13 cellular contexts compared by ENCODE assay signal in genomic region chr7:30091431-30092386, GRCh38. TPM values are rescaled to one million over a fixed set of nuclear protein-coding genes. Genes with fewer than 3 reads are reported as not detected.
A peak's percentile ranks its signal among the peaks of the same experiment; 100 is the strongest.
DNase-seq lines count a peak whose midpoint lies in the region; ATAC-seq and TF ChIP-seq lines count a peak whose summit lies in the region.
"Had no signal": no experiment of that assay in that cellular context is flagged by ENCODE, and none has a peak within 500 bp of the region (broad histone marks: within the 10 kb centered on the region; RNA-seq: fewer than 3 reads in every experiment).

No MANE protein-coding gene starts in this region.

- no peak overlapping the region for H3K18ac ChIP-seq in H9 (ENCODE audit: insufficient read length, low read depth, low read length)

- no peaks in the 10 kb centered on the region for H3K9me2 ChIP-seq in GM23248 (ENCODE audit: insufficient read depth)

- TF ChIP-seq CTCF in left ventricle myocardium inferior (IDR thresholded peaks at IDR 0.05; ENCODE audit: borderline replicate concordance) (no peak), smooth muscle cell (IDR thresholded peaks at IDR 0.05; ENCODE audit: borderline replicate concordance, insufficient read depth, poor library complexity, severe bottlenecking) (no peak), progenitor cell of endocrine pancreas (IDR thresholded peaks at IDR 0.05; ENCODE audit: unreplicated experiment) (no peak), H9 (conservative IDR thresholded peaks at IDR 0.05) (no peak)

- H2BK12ac ChIP-seq in H9 (ENCODE audit: insufficient read length, low read depth, low read length): no peak overlapping the region

- H2BK20ac ChIP-seq in H9 (ENCODE audit: low read depth, low read length, poor library complexity, severe bottlenecking): no peak overlapping the region

- H3K4me3 Mint-ChIP-seq in progenitor cell of endocrine pancreas (ENCODE audit: low read depth) (no peak overlapping the region), H9 (no peak overlapping the region)
- H3K4me3 Mint-ChIP-seq: activated naive CD8-positive, alpha-beta T cell treated with anti-CD3 and anti-CD28 coated beads for 36 hours had no signal

- H3K27me3 Mint-ChIP-seq in progenitor cell of endocrine pancreas: no peaks in the 10 kb centered on the region
- H3K27me3 Mint-ChIP-seq in H9 (ENCODE audit: low read depth): no peaks in the 10 kb centered on the region
- H3K27me3 Mint-ChIP-seq: activated naive CD8-positive, alpha-beta T cell treated with anti-CD3 and anti-CD28 coated beads for 36 hours had no signal

- H3K9me3 ChIP-seq in GM23248 (ENCODE audit: low read depth) (no peaks in the 10 kb centered on the region), left ventricle myocardium inferior (replicated peaks) (peaks cover 4% of the 10 kb centered on the region), smooth muscle cell (replicated peaks; ENCODE audit: low read depth) (no peaks in the 10 kb centered on the region), H9 (ENCODE audit: control insufficient read depth, low read depth, low read length) (no peaks in the 10 kb centered on the region)
- H3K9me3 ChIP-seq: esophagus squamous epithelium had no signal

- no peak overlapping the region for H2BK5ac ChIP-seq in H9 (ENCODE audit: insufficient read length, low read length)

- H3K4me3 ChIP-seq in GM23248 (peak overlapping the region; percentile 41), left ventricle myocardium inferior (no peak overlapping the region), smooth muscle cell (no peak overlapping the region)
- H3K4me3 ChIP-seq: esophagus squamous epithelium, SK-N-MC had no signal

- H3K27ac ChIP-seq in GM23248: peak overlapping the region; percentile 83
- peak overlapping the region; percentile 38 for H3K27ac ChIP-seq in left ventricle myocardium inferior (replicated peaks)
- peak overlapping the region; percentile 32 for H3K27ac ChIP-seq in smooth muscle cell (ENCODE audit: low read depth)
- H3K27ac ChIP-seq in H9 (ENCODE audit: insufficient read length, low read depth, low read length): no peak overlapping the region
- H3K27ac ChIP-seq: SK-N-MC had no signal

- H3K4me2 ChIP-seq in GM23248 (ENCODE audit: unreplicated experiment) (peak overlapping the region; percentile 73), smooth muscle cell (no peak overlapping the region), H9 (ENCODE audit: insufficient read depth, insufficient read length, low read length) (no peak overlapping the region)

- peaks cover 36% of the 10 kb centered on the region for H3F3A ChIP-seq in GM23248 (ENCODE audit: insufficient read depth)
- no peaks in the 10 kb centered on the region for H3F3A ChIP-seq in smooth muscle cell (ENCODE audit: low read depth)

- H2BK15ac ChIP-seq in H9 (ENCODE audit: low read depth, low read length): no peak overlapping the region

- no peak overlapping the region for H2AK5ac ChIP-seq in H9 (ENCODE audit: insufficient read length, low read length)

- H3K36me3 Mint-ChIP-seq in progenitor cell of endocrine pancreas (ENCODE audit: insufficient read depth) (peaks cover 35% of the 10 kb centered on the region), H9 (ENCODE audit: insufficient read depth in 1 of 3, low read depth in 3 of 3) (peaks cover 11 to 25% (median 13%) of the 10 kb centered on the region in 3 experiments)

- no peak overlapping the region for H4K5ac ChIP-seq in H9 (ENCODE audit: insufficient read length, low read depth, low read length)

- no peak overlapping the region for H2BK120ac ChIP-seq in H9 (ENCODE audit: low read depth, low read length, poor library complexity, severe bottlenecking)

- H3K23me2 ChIP-seq in H9 (ENCODE audit: insufficient read length, low read depth, low read length, poor library complexity, severe bottlenecking): no peaks in the 10 kb centered on the region

- H3K4me1 Mint-ChIP-seq in progenitor cell of endocrine pancreas (ENCODE audit: low read depth) (no peaks in the 10 kb centered on the region), H9 (peaks cover 9% of the 10 kb centered on the region in 2 experiments)
- H3K4me1 Mint-ChIP-seq: activated naive CD8-positive, alpha-beta T cell treated with anti-CD3 and anti-CD28 coated beads for 36 hours had no signal

- no peak overlapping the region for H3T11ph ChIP-seq in H9 (ENCODE audit: low read length)

- no peak for ATAC-seq in GM21723 (IDR thresholded peaks at IDR 0.05; ENCODE audit: unreplicated experiment)

- H3K4ac ChIP-seq in H9 (ENCODE audit: low read depth, low read length): no peak overlapping the region

- H3K79me1 ChIP-seq in H9 (ENCODE audit: insufficient read depth, low read depth, low read length, poor library complexity, severe bottlenecking): no peaks in the 10 kb centered on the region

- H3K27ac Mint-ChIP-seq in progenitor cell of endocrine pancreas: no peak overlapping the region
- no peak overlapping the region for H3K27ac Mint-ChIP-seq in H9
- H3K27ac Mint-ChIP-seq: activated naive CD8-positive, alpha-beta T cell treated with anti-CD3 and anti-CD28 coated beads for 36 hours had no signal

- no peak overlapping the region for H4K91ac ChIP-seq in H9 (ENCODE audit: insufficient read length, low read depth, low read length)

- H2AFZ ChIP-seq in GM23248 (peak overlapping the region; percentile 18; the same call in 1 of the 2 replicates), smooth muscle cell (ENCODE audit: low read depth) (no peak overlapping the region), H9 (ENCODE audit: low read length) (no peak overlapping the region)

- DNase-seq in GM23248 (peak; percentile 88), amniotic stem cell (lab: John Stamatoyannopoulos, UW) (peak; percentile 43), left ventricle myocardium inferior (no peak), smooth muscle cell (lab: John Stamatoyannopoulos, UW; ENCODE audit: unreplicated experiment) (no peak), iPS-NIHi7 (ENCODE audit: extremely low spot score) (no peak), progenitor cell of endocrine pancreas (ENCODE audit: low spot score, unreplicated experiment) (no peak), H9 (no peak)
- DNase-seq: activated naive CD8-positive, alpha-beta T cell treated with anti-CD3 and anti-CD28 coated beads for 36 hours; DND-41; esophagus squamous epithelium; stimulated activated CD8-positive, alpha-beta memory T cell treated with anti-CD3 and anti-CD28 coated beads, Interleukin-4, amount 100 ng/mL, for 48 hours had no signal

- no peak overlapping the region for H4K8ac ChIP-seq in H9 (replicated peaks; ENCODE audit: insufficient read length, low read depth, low read length)

- in situ Hi-C loops in GM23248 (cut with MboI): no loop called here

- H3K9ac ChIP-seq in GM23248 (peak overlapping the region; percentile 36), smooth muscle cell (ENCODE audit: low read depth) (no peak overlapping the region), H9 (ENCODE audit: extremely low read depth, insufficient read length, low read length) (no peak overlapping the region)

- no peaks in the 10 kb centered on the region for H4K20me1 ChIP-seq in GM23248 (ENCODE audit: insufficient read depth)
- peaks cover 2% of the 10 kb centered on the region for H4K20me1 ChIP-seq in smooth muscle cell (ENCODE audit: low read depth)
- H4K20me1 ChIP-seq in H9 (ENCODE audit: control insufficient read depth, insufficient read depth, insufficient read length): no peaks in the 10 kb centered on the region

- H3K56ac ChIP-seq in H9 (ENCODE audit: insufficient read length, low read depth, low read length): no peak overlapping the region

- no peak overlapping the region for H3K23ac ChIP-seq in H9 (ENCODE audit: insufficient read length, low read depth, low read length)

- intact Hi-C loops in left ventricle myocardium inferior (cut with micrococcal nuclease): no loop called here

- peaks cover 22% of the 10 kb centered on the region for H3K4me1 ChIP-seq in GM23248 (ENCODE audit: insufficient read depth)
- H3K4me1 ChIP-seq in left ventricle myocardium inferior: no peaks in the 10 kb centered on the region
- H3K4me1 ChIP-seq in smooth muscle cell (ENCODE audit: low read depth): no peaks in the 10 kb centered on the region
- H3K4me1 ChIP-seq in H9 (ENCODE audit: insufficient read depth, low read length): no peaks in the 10 kb centered on the region; the same call in 1 of the 2 replicates
- H3K4me1 ChIP-seq: esophagus squamous epithelium had no signal

- H3K36me3 ChIP-seq in GM23248 (ENCODE audit: low read depth) (no peaks in the 10 kb centered on the region), left ventricle myocardium inferior (no peaks in the 10 kb centered on the region), smooth muscle cell (ENCODE audit: low read depth) (no peaks in the 10 kb centered on the region)
- H3K36me3 ChIP-seq: esophagus squamous epithelium had no signal

- no peaks in the 10 kb centered on the region for H3K27me3 ChIP-seq in GM23248 (replicated peaks; ENCODE audit: insufficient read depth)
- H3K27me3 ChIP-seq in left ventricle myocardium inferior (ENCODE audit: low read depth): no peaks in the 10 kb centered on the region
- no peaks in the 10 kb centered on the region for H3K27me3 ChIP-seq in smooth muscle cell (ENCODE audit: low read depth)
- H3K27me3 ChIP-seq in H9 (ENCODE audit: insufficient read depth, low read length): no peaks in the 10 kb centered on the region
- H3K27me3 ChIP-seq: esophagus squamous epithelium had no signal

- 11 to 13% methylated on average over 9 of the region's 9 CpGs for WGBS in GM23248 (ENCODE audit: low coverage in 1 of 2, low lambda C conversion rate in 2 of 2, missing lambda C conversion rate in 2 of 2), 2 experiments
- 83% methylated on average over 9 of the region's 9 CpGs for WGBS in smooth muscle cell (ENCODE audit: low lambda C conversion rate)
- no CpG with 5 or more reads among the region's 9 CpGs for WGBS in H9 (ENCODE audit: extremely low coverage, insufficient read length, low lambda C conversion rate)

- no peaks in the 10 kb centered on the region for H3K79me2 ChIP-seq in GM23248 (ENCODE audit: insufficient read depth)
- H3K79me2 ChIP-seq in smooth muscle cell (ENCODE audit: low read depth): no peaks in the 10 kb centered on the region
- no peaks in the 10 kb centered on the region for H3K79me2 ChIP-seq in H9 (ENCODE audit: insufficient read depth, low read length)

- H3K9me3 Mint-ChIP-seq in progenitor cell of endocrine pancreas (ENCODE audit: low read depth) (peaks cover 9% of the 10 kb centered on the region), H9 (peaks cover 10 to 15% of the 10 kb centered on the region in 2 experiments)
- H3K9me3 Mint-ChIP-seq: activated naive CD8-positive, alpha-beta T cell treated with anti-CD3 and anti-CD28 coated beads for 36 hours had no signal

- no peak overlapping the region for H3K14ac ChIP-seq in H9 (ENCODE audit: insufficient read depth, low read length)

RNA-seq across cellular contexts. Expression of gene MTURN, which starts 43.1 kb away (rescaled TPM):
- 22.5 and 23.6 TPM in 2 replicates for total RNA-seq in GM23248 (2014; rRNA removed; shearing (Covaris generic))
- polyA plus RNA-seq in GM23248 (2016; fragmentation: Nextera tagmentation; extraction: Ambion mirVana): 15.6 and 15.9 TPM in 2 replicates
- total RNA-seq in left ventricle myocardium inferior: 21.3 TPM
- 3.9 and 13.1 TPM in 2 replicates for total RNA-seq in smooth muscle cell
- polyA plus RNA-seq in smooth muscle cell: 3.1 and 5.9 TPM in 2 replicates
- total RNA-seq in progenitor cell of endocrine pancreas: 20.0 and 20.1 TPM in 2 replicates
- total RNA-seq in H9 (2021): 3.4 and 5.5 TPM in 2 replicates

Comparison
In these comparisons a context has a peak if more than half of its experiments do, and no peak if none do; other contexts are left out.
1. DNase-seq: peak in GM23248 (single experiment) and amniotic stem cell (single experiment); none in left ventricle myocardium inferior (single experiment), smooth muscle cell (single experiment), iPS-NIHi7 (single experiment), progenitor cell of endocrine pancreas (single experiment) and H9 (single experiment).